ENCODE assay signal across 17 cellular contexts in the genomic region with DNA sequence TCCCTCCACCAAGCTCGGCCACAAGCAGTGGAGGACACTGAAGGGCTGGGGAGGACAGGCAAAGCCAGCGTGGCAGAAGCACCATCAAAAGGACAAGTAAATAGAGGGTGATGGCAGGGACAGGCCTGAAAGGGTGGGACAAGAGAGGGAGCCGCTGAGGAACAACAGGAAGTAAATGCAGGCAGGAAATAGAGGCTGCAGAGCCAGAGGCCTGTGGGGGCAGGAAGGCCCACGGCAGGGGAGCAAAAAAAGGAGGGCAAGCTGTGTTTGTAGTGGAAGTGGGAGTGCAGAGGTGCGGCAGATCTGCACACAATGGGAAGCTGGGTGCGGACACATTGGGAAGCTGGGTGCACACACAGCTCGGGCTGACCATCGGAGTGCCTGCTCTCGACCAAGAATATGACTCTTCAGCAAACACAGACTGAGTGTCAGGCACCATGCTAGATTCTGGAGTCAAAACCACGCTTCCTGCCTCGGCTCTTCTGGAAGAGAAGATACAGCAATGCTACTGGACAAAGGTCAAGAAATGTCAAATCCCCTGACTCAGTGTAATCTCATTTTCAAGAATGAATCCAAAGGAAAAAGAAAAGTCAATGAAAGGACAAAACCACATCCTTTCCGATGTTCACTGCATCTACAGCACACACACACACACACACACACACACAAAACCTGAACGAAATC. TPM values are rescaled to one million over a fixed set of nuclear protein-coding genes. Genes with fewer than 3 reads are reported as not detected.
DNase-seq lines count a peak whose midpoint lies in the region; ATAC-seq and TF ChIP-seq lines count a peak whose summit lies in the region.
"Had no signal": no experiment of that assay in that cellular context is flagged by ENCODE, and none has a peak within 500 bp of the region (broad histone marks: within the 10 kb centered on the region; RNA-seq: fewer than 3 reads in every experiment).

No MANE protein-coding gene starts in this region.

- H3K27ac Mint-ChIP-seq in CD8-positive, alpha-beta memory T cell = peak overlapping the region in 6 of 8 donors; percentile 23 to 82 (median 38)
- peak overlapping the region; percentile 65 for H3K27ac Mint-ChIP-seq in activated T-helper 1 cell treated with anti-CD3 and anti-CD28 coated beads, Interleukin-12 subunit alpha, Interleukin-12 subunit beta, Interleukin-2, Interleukin-4 antibody, amounts not matched to agents 30 ng/mL and 10 ng/mL and 1 ng/mL, durations not matched to agents 14 hours and 24 hours and 36 hours
- no peak overlapping the region for H3K27ac Mint-ChIP-seq in type B pancreatic cell

- no peak overlapping the region for H3K4me3 ChIP-seq in CD8-positive, alpha-beta memory T cell (ENCODE audit: low read length)
- no peak overlapping the region for H3K4me3 ChIP-seq in A673 (ENCODE audit: low read depth, low read length, poor library complexity, severe bottlenecking)
- H3K4me3 ChIP-seq: breast epithelium, sigmoid colon had no signal

- H3K4me1 Mint-ChIP-seq in CD8-positive, alpha-beta memory T cell = peaks cover 15 to 22% (median 15%) of the 10 kb centered on the region in 3 donors
- peaks cover 50% of the 10 kb centered on the region for H3K4me1 Mint-ChIP-seq in activated T-helper 1 cell treated with anti-CD3 and anti-CD28 coated beads, Interleukin-12 subunit alpha, Interleukin-12 subunit beta, Interleukin-2, Interleukin-4 antibody, amounts not matched to agents 30 ng/mL and 10 ng/mL and 1 ng/mL, durations not matched to agents 14 hours and 24 hours and 36 hours (ENCODE audit: low read depth)
- H3K4me1 Mint-ChIP-seq in type B pancreatic cell (ENCODE audit: unreplicated experiment) = peaks cover 12% of the 10 kb centered on the region

- TF ChIP-seq CTCF in type B pancreatic cell (conservative IDR thresholded peaks at IDR 0.05) (no peak), A673 (conservative IDR thresholded peaks at IDR 0.05; ENCODE audit: low read depth, low read length) (no peak)

- CTCF ChIA-PET in CD8-positive, alpha-beta memory T cell (lab: Charles Lee) = no interaction called here
- CTCF ChIA-PET in A673 (lab: Charles Lee) = no interaction called here

- no peak for DNase-seq in CD8-positive, alpha-beta memory T cell
- no peak for DNase-seq in activated T-helper 1 cell treated with anti-CD3 and anti-CD28 coated beads, Interleukin-12 subunit alpha, Interleukin-12 subunit beta, Interleukin-2, Interleukin-4 antibody, amounts not matched to agents 30 ng/mL and 10 ng/mL and 1 ng/mL, durations not matched to agents 14 hours and 24 hours and 36 hours (ENCODE audit: low spot score)
- DNase-seq in lung microvascular endothelial cell (ENCODE audit: low read depth in 2 of 2) = peak; percentile 13 to 56
- no peak for DNase-seq in SW 1271 (lab: John Stamatoyannopoulos, UW)
- DNase-seq in type B pancreatic cell (ENCODE audit: extremely low spot score, unreplicated experiment) = no peak
- DNase-seq in A673 (ENCODE audit: low spot score) = no peak
- DNase-seq: COR-L47, NCI-H2171 treated with DMSO at 0.1 percent for 48 hours, sigmoid colon, substantia nigra had no signal

- H3K27me3 Mint-ChIP-seq in CD8-positive, alpha-beta memory T cell = peaks cover 0 to 2% of the 10 kb centered on the region in 2 donors
- H3K27me3 Mint-ChIP-seq in activated T-helper 1 cell treated with anti-CD3 and anti-CD28 coated beads, Interleukin-12 subunit alpha, Interleukin-12 subunit beta, Interleukin-2, Interleukin-4 antibody, amounts not matched to agents 30 ng/mL and 10 ng/mL and 1 ng/mL, durations not matched to agents 14 hours and 24 hours and 36 hours (ENCODE audit: insufficient read depth) = no peaks in the 10 kb centered on the region
- no peaks in the 10 kb centered on the region for H3K27me3 Mint-ChIP-seq in type B pancreatic cell

- no TSS peak for BruUV-seq in A673 (replicated peaks; lab: Mats Ljungman, UMichigan)

- H3K27ac ChIP-seq in CD8-positive, alpha-beta memory T cell (ENCODE audit: low read depth, low read length) = no peak overlapping the region
- H3K27ac ChIP-seq in KOPT-K1 (ENCODE audit: low read depth, low read length, poor library complexity, severe bottlenecking) (peak overlapping the region; percentile 22), A673 (ENCODE audit: low read depth, low read length, poor library complexity, severe bottlenecking) (no peak overlapping the region)
- H3K27ac ChIP-seq: breast epithelium, KMS-11, neutrophil, sigmoid colon had no signal

- no peak for ATAC-seq in HG03460 (IDR thresholded peaks at IDR 0.05; ENCODE audit: unreplicated experiment)

- H3K4me3 Mint-ChIP-seq in CD8-positive, alpha-beta memory T cell = peak overlapping the region in 2 of 7 donors; percentile 24 to 45
- H3K4me3 Mint-ChIP-seq in activated T-helper 1 cell treated with anti-CD3 and anti-CD28 coated beads, Interleukin-12 subunit alpha, Interleukin-12 subunit beta, Interleukin-2, Interleukin-4 antibody, amounts not matched to agents 30 ng/mL and 10 ng/mL and 1 ng/mL, durations not matched to agents 14 hours and 24 hours and 36 hours = peak overlapping the region; percentile 12
- H3K4me3 Mint-ChIP-seq in type B pancreatic cell = no peak overlapping the region

- peaks cover 17 to 43% (median 18%) of the 10 kb centered on the region in 3 donors for H3K36me3 Mint-ChIP-seq in CD8-positive, alpha-beta memory T cell
- H3K36me3 Mint-ChIP-seq in activated T-helper 1 cell treated with anti-CD3 and anti-CD28 coated beads, Interleukin-12 subunit alpha, Interleukin-12 subunit beta, Interleukin-2, Interleukin-4 antibody, amounts not matched to agents 30 ng/mL and 10 ng/mL and 1 ng/mL, durations not matched to agents 14 hours and 24 hours and 36 hours (ENCODE audit: low read depth) = peaks cover 42% of the 10 kb centered on the region
- H3K36me3 Mint-ChIP-seq in type B pancreatic cell = peaks cover 17% of the 10 kb centered on the region

- peaks cover 13% of the 10 kb centered on the region for H3K4me1 ChIP-seq in CD8-positive, alpha-beta memory T cell (ENCODE audit: insufficient read depth, low read length)
- H3K4me1 ChIP-seq in A673 (ENCODE audit: insufficient read depth, low read length, poor library complexity, severe bottlenecking) = peaks cover 12% of the 10 kb centered on the region
- H3K4me1 ChIP-seq: breast epithelium had no signal

- H3K36me3 ChIP-seq in CD8-positive, alpha-beta memory T cell (ENCODE audit: insufficient read depth, low read length) = peaks cover 3% of the 10 kb centered on the region
- H3K36me3 ChIP-seq in KOPT-K1 (ENCODE audit: insufficient read depth, low read length) = no peaks in the 10 kb centered on the region
- peaks cover 7% of the 10 kb centered on the region for H3K36me3 ChIP-seq in A673 (ENCODE audit: insufficient read depth, low read length, poor library complexity, severe bottlenecking)
- H3K36me3 ChIP-seq: breast epithelium had no signal

- H3K9me3 Mint-ChIP-seq in CD8-positive, alpha-beta memory T cell = no peaks in the 10 kb centered on the region
- peaks cover 3% of the 10 kb centered on the region for H3K9me3 Mint-ChIP-seq in activated T-helper 1 cell treated with anti-CD3 and anti-CD28 coated beads, Interleukin-12 subunit alpha, Interleukin-12 subunit beta, Interleukin-2, Interleukin-4 antibody, amounts not matched to agents 30 ng/mL and 10 ng/mL and 1 ng/mL, durations not matched to agents 14 hours and 24 hours and 36 hours
- H3K9me3 Mint-ChIP-seq in type B pancreatic cell = peaks cover 7% of the 10 kb centered on the region

- POLR2A ChIA-PET in CD8-positive, alpha-beta memory T cell (lab: Charles Lee) = no interaction called here
- POLR2A ChIA-PET in A673 (lab: Charles Lee; ENCODE audit: low non-redundant PET) = no interaction called here

- intact Hi-C loops in activated T-helper 1 cell treated with anti-CD3 and anti-CD28 coated beads, Interleukin-12 subunit alpha, Interleukin-12 subunit beta, Interleukin-2, Interleukin-4 antibody, amounts not matched to agents 30 ng/mL and 10 ng/mL and 1 ng/mL, durations not matched to agents 14 hours and 24 hours and 36 hours (cut with micrococcal nuclease) = no loop called here
- intact Hi-C loops in A673 (cut with micrococcal nuclease; ENCODE audit: unreplicated experiment) = no loop called here

- H3K9me3 ChIP-seq in CD8-positive, alpha-beta memory T cell (ENCODE audit: low read length) = no peaks in the 10 kb centered on the region
- H3K9me3 ChIP-seq in KOPT-K1 (ENCODE audit: insufficient read depth, low read length, poor library complexity, severe bottlenecking) (no peaks in the 10 kb centered on the region), A673 (ENCODE audit: low read depth, low read length, poor library complexity, severe bottlenecking) (no peaks in the 10 kb centered on the region)
- H3K9me3 ChIP-seq: breast epithelium, neutrophil, sigmoid colon had no signal

- no peaks in the 10 kb centered on the region for H3K27me3 ChIP-seq in CD8-positive, alpha-beta memory T cell (ENCODE audit: insufficient read depth, low read length, poor library complexity, severe bottlenecking)
- no peaks in the 10 kb centered on the region for H3K27me3 ChIP-seq in A673 (replicated peaks; ENCODE audit: insufficient read depth, low read depth, low read length, poor library complexity)
- H3K27me3 ChIP-seq: breast epithelium, neutrophil, sigmoid colon had no signal

RNA-seq across cellular contexts. Expression of gene RAB22A, which starts 40.4 kb away (rescaled TPM):
- 10 to 100 TPM; 17.3 to 17.6 TPM for total RNA-seq in CD8-positive, alpha-beta memory T cell
- 14.9 TPM for polyA plus RNA-seq in CD8-positive, alpha-beta memory T cell
- total RNA-seq in activated T-helper 1 cell treated with anti-CD3 and anti-CD28 coated beads, Interleukin-12 subunit alpha, Interleukin-12 subunit beta, Interleukin-2, Interleukin-4 antibody, amounts not matched to agents 30 ng/mL and 10 ng/mL and 1 ng/mL, durations not matched to agents 14 hours and 24 hours and 36 hours = 16.9 and 19.2 TPM in 2 replicates
- 8.3 and 10.9 TPM in 2 replicates for total RNA-seq in lung microvascular endothelial cell
- 17.7 and 18.9 TPM in 2 replicates for total RNA-seq in type B pancreatic cell (ENCODE audit: low replicate concordance)
- total RNA-seq in A673 (2021) = 12.7 and 14.6 TPM in 2 replicates

RNA-seq across cellular contexts. Expression of gene ANKRD60, which starts 40.6 kb away (rescaled TPM):
- not detected for total RNA-seq in CD8-positive, alpha-beta memory T cell
- polyA plus RNA-seq in CD8-positive, alpha-beta memory T cell = not detected
- total RNA-seq in activated T-helper 1 cell treated with anti-CD3 and anti-CD28 coated beads, Interleukin-12 subunit alpha, Interleukin-12 subunit beta, Interleukin-2, Interleukin-4 antibody, amounts not matched to agents 30 ng/mL and 10 ng/mL and 1 ng/mL, durations not matched to agents 14 hours and 24 hours and 36 hours = not detected in 2 replicates
- total RNA-seq in lung microvascular endothelial cell = not detected in 2 replicates
- not detected in 2 replicates for total RNA-seq in type B pancreatic cell (ENCODE audit: low replicate concordance)
- total RNA-seq in A673 (2021) = not detected in 2 replicates
- total RNA-seq: breast epithelium; glomerular endothelial cell; T-helper 2 cell treated with Interferon-gamma antibody and Interleukin-4, amounts not matched to agents 100 ng/mL and 5 ng/mL, for 36 hours had no signal
- polyA plus RNA-seq: sigmoid colon had no signal

Comparison
In these comparisons a context has a peak if more than half of its experiments do, and no peak if none do; other contexts are left out.
1. DNase-seq: peak in lung microvascular endothelial cell (2 of 2); none in CD8-positive, alpha-beta memory T cell (0 of 5), activated T-helper 1 cell treated with anti-CD3 and anti-CD28 coated beads, Interleukin-12 subunit alpha, Interleukin-12 subunit beta, Interleukin-2, Interleukin-4 antibody, amounts not matched to agents 30 ng/mL and 10 ng/mL and 1 ng/mL, durations not matched to agents 14 hours and 24 hours and 36 hours (single experiment), SW 1271 (0 of 2), type B pancreatic cell (single experiment) and A673 (single experiment).